Comparison of ENCODE assay signal across 8 cellular contexts in the genomic region with DNA sequence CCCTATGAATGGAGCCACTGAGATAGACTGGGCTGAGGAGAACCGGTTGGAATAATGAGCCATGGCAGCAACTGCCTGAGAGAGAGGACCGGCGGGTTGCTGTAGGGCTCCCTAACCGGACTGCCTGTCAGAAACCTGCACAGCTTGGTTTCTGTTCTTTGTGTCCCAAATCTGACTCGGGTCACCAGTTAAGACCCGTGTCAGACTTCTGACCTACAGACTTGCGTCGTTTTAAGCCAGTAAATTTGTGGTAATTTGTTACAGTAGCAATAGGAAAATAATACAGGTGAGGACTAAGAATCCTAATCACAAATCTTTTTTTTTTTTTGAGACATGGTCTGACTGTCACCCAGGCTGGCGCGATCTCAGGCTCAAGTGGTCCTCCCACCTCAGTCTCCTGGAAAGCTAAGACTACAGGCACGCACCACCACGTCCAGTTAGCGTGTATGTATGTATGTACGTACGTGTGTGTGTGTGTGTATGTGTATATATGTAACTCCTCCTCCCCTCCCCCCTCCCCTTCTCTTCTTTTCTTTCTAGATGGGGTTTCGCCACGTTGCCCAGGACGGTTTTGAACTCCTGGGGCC. TPM values are rescaled to one million over a fixed set of nuclear protein-coding genes. Genes with fewer than 3 reads are reported as not detected.
A peak's percentile ranks its signal among the peaks of the same experiment; 100 is the strongest.
DNase-seq lines count a peak whose midpoint lies in the region; ATAC-seq, FAIRE-seq and TF ChIP-seq lines count a peak whose summit lies in the region.

No MANE protein-coding gene starts in this region.

- no peaks in the 10 kb centered on the region for H3K9me3 Mint-ChIP-seq in mesothelial cell of epicardium

- no peak for TF ChIP-seq POLR2A in body of pancreas (IDR thresholded peaks at IDR 0.05)

- H3K4me3 ChIP-seq in AG10803 (ENCODE audit: low read length) (peak overlapping the region; percentile 95), body of pancreas (peak overlapping the region; percentile 57 to 73)

- H3K36me3 ChIP-seq in body of pancreas (replicated peaks in 1 of 2; ENCODE audit: insufficient read depth in 1 of 2, low read depth in 2 of 2) = peaks cover 9 to 31% of the 10 kb centered on the region in 2 donors

- ATAC-seq in HG03108 (IDR thresholded peaks at IDR 0.05; ENCODE audit: unreplicated experiment) (peak; percentile 18), body of pancreas (no peak), GM18909 (IDR thresholded peaks at IDR 0.05; ENCODE audit: poor library complexity, unreplicated experiment) (no peak)

- peaks cover 27% of the 10 kb centered on the region for H3K4me1 Mint-ChIP-seq in mesothelial cell of epicardium

- H3K4me3 Mint-ChIP-seq in mesothelial cell of epicardium = peak overlapping the region; percentile 98

- no peak for DNase-seq in AG10803 (ENCODE audit: low read depth)
- DNase-seq in body of pancreas = no peak
- DNase-seq in mesothelial cell of epicardium (ENCODE audit: low spot score in 2 of 2, unreplicated experiment in 2 of 2) = no peak
- no peak for DNase-seq in HTR-8/SVneo (ENCODE audit: insufficient read length, low spot score)
- no peak for DNase-seq in SW480 (ENCODE audit: low spot score)
- no peak for DNase-seq in NCI-H2171 (lab: John Stamatoyannopoulos, UW)

- peak overlapping the region; percentile 98 for H3K27ac Mint-ChIP-seq in mesothelial cell of epicardium

- H3K27me3 Mint-ChIP-seq in mesothelial cell of epicardium (ENCODE audit: low read depth) = no peaks in the 10 kb centered on the region

- intact Hi-C loops in body of pancreas (cut with DNase I) = no loop called here

- H3K27ac ChIP-seq in body of pancreas = peak overlapping the region; percentile 57 to 88 (median 84)

- WGBS in body of pancreas, 2 donors = 24 to 28% methylated on average over 15 to 18 of the region's 18 CpGs

- H3K9me3 ChIP-seq in body of pancreas = no peaks in the 10 kb centered on the region

- H3K4me1 ChIP-seq in body of pancreas = peaks cover 22% of the 10 kb centered on the region

- TF ChIP-seq CTCF in AG10803 (conservative IDR thresholded peaks at IDR 0.05; ENCODE audit: low read length) (no peak), body of pancreas (IDR thresholded peaks at IDR 0.05) (no peak), mesothelial cell of epicardium (IDR thresholded peaks at IDR 0.05; ENCODE audit: unreplicated experiment) (no peak)

- no peak for FAIRE-seq in HTR-8/SVneo (lab: Jason Lieb, UNC)

- peaks cover 25% of the 10 kb centered on the region for H3K36me3 Mint-ChIP-seq in mesothelial cell of epicardium

- no peaks in the 10 kb centered on the region for H3K27me3 ChIP-seq in body of pancreas

RNA-seq across cellular contexts. Expression of gene DDX56, which starts 0.7 kb away (rescaled TPM):
- 10 to 100 TPM; 32.2 to 54.1 TPM for total RNA-seq in body of pancreas
- total RNA-seq in mesothelial cell of epicardium = 89.0 to 104 TPM (median 96.8 TPM) in 3 replicates

RNA-seq across cellular contexts. Expression of gene TMED4, which starts 7.7 kb away (rescaled TPM):
- total RNA-seq in body of pancreas (10 to 100 TPM; 52.4 to 65.6 TPM), mesothelial cell of epicardium (97.0 to 97.7 TPM (median 97.6 TPM) in 3 replicates)

RNA-seq across cellular contexts. Expression of gene OGDH, which starts 32.0 kb away (rescaled TPM):
- total RNA-seq in body of pancreas = 10 to 100 TPM; 36.1 to 46.1 TPM
- total RNA-seq in mesothelial cell of epicardium = 67.4 to 72.8 TPM (median 71.2 TPM) in 3 replicates

RNA-seq across cellular contexts. Expression of gene NPC1L1, which starts 33.2 kb away (rescaled TPM):
- total RNA-seq in body of pancreas = under 1 TPM in 1 of 2 donors, not detected in 1; 0.52 TPM
- total RNA-seq in mesothelial cell of epicardium = 0.07 to 0.20 TPM in 2 of 3 replicates, not detected in the other
